In the genomic region with DNA sequence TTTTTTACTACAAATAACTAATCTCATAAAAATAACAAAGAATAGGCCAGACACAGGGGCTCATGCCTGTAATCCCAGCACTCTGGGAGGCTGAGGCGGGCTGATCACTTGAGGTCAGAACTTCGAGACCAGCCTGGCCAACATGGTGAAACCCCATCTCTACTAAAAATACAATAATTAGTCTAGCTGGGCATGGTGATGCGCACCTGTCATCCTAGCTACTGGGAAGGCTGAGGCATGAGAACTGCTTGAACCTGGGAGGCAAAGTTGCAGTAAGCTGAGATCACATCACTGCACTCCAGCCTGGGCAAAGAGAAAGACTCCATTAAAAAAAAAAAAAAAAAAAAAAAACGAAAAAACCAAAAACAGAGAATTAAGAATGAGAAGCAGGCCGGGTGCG, we compare ENCODE assay signal across 1 cellular context. TPM values are rescaled to one million over a fixed set of nuclear protein-coding genes. Genes with fewer than 3 reads are reported as not detected.
"Had no signal": no experiment of that assay in that cellular context is flagged by ENCODE, and none has a peak within 500 bp of the region (broad histone marks: within the 10 kb centered on the region; RNA-seq: fewer than 3 reads in every experiment).

No MANE protein-coding gene starts in this region.

RNA-seq across cellular contexts. Expression of gene INHBC, which starts 20.4 kb away (rescaled TPM):
- total RNA-seq: G401 had no signal
